In the genomic region with DNA sequence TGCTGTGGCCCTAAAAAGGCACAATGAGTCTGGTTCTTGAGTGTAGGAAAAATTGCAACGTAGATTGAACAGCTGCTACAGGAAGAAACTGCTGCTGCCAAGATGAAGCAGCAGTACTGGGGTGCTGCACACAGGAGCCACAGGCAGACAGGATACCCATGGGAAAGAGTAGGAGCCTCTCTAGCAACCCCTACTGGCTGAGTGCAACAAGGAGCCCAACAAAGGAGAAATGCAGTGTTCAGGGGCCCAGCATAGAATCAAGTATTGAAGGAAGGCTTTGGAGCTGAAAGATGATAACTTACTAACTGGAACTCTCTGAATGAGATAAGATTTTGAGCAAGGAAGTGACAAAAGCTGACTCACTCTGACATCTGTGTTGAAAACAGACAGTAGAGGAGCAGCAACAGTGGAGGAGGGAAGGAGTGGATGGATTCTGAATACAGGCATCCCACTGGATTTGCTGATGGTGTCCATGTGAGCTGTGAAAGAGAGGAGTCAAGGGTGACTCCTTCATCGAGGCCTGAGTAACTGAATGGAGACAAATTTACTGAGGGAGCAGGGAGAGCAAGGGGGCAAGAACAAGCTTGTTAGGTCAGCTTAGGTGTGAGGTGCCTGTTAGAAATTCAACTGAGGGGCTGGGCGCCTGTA, we compare ENCODE assay signal across 8 cellular contexts.
DNase-seq lines count a peak whose midpoint lies in the region; ATAC-seq and TF ChIP-seq lines count a peak whose summit lies in the region.

No MANE protein-coding gene starts in this region.

- H3K4me3 ChIP-seq in CD4-positive, alpha-beta memory T cell (ENCODE audit: low read length in 2 of 2) = no peak overlapping the region
- no peak overlapping the region for H3K4me3 ChIP-seq in OCI-LY1 (ENCODE audit: low read depth, low read length, poor library complexity, severe bottlenecking)

- H3K9me3 ChIP-seq in CD4-positive, alpha-beta memory T cell (ENCODE audit: control insufficient read depth in 1 of 2, low read length in 2 of 2) = no peaks in the 10 kb centered on the region
- no peaks in the 10 kb centered on the region for H3K9me3 ChIP-seq in OCI-LY1 (ENCODE audit: low read length)

- CTCF ChIA-PET in CD4-positive, alpha-beta memory T cell (lab: Charles Lee; ENCODE audit: partially characterized antibody) = interaction anchor here (0.7 to 3.1 kb wide), 12 partner anchors 13 to 500 kb away, joined by 3 to 30 read pairs (median 4); no protein-coding TSS in a partner anchor

- H3K4me1 ChIP-seq in CD4-positive, alpha-beta memory T cell (ENCODE audit: insufficient read depth, low read length) = peaks cover 12% of the 10 kb centered on the region
- no peaks in the 10 kb centered on the region for H3K4me1 ChIP-seq in OCI-LY1 (ENCODE audit: insufficient read depth, low read length, severe bottlenecking)

- H3K27me3 Mint-ChIP-seq in CD4-positive, alpha-beta memory T cell = peaks cover 0 to 2% of the 10 kb centered on the region in 2 donors

- H3K36me3 ChIP-seq in CD4-positive, alpha-beta memory T cell (ENCODE audit: insufficient read depth, low read length) = no peaks in the 10 kb centered on the region
- H3K36me3 ChIP-seq in OCI-LY1 (ENCODE audit: insufficient read depth, low read length) = no peaks in the 10 kb centered on the region

- H3K9me3 Mint-ChIP-seq in CD4-positive, alpha-beta memory T cell = peaks cover 0 to 3% (median 0%) of the 10 kb centered on the region in 8 donors

- peak overlapping the region in 3 of 7 donors; percentile 4 to 86 (median 57) for H3K27ac Mint-ChIP-seq in CD4-positive, alpha-beta memory T cell

- no peaks in the 10 kb centered on the region for H3F3A ChIP-seq in OCI-LY1 (ENCODE audit: insufficient read depth, low read length)

- DNase-seq in CD4-positive, alpha-beta memory T cell = peak in 4 of 5 donors; percentile 30 to 54 (median 40)
- DNase-seq in activated naive CD4-positive, alpha-beta T cell treated with anti-CD3 and anti-CD28 coated beads, Interleukin-2, amount 50 U/mL, for 16 hours = peak; percentile 47
- DNase-seq in kidney glomerular epithelial cell (lab: John Stamatoyannopoulos, UW) (peak; percentile 70), NCI-H1092 treated with DMSO at 0.1 percent for 48 hours (lab: John Stamatoyannopoulos, UW) (no peak)
- peak; percentile 61 for DNase-seq in stimulated activated naive CD8-positive, alpha-beta T cell treated with anti-CD3 and anti-CD28 coated beads, Interleukin-15, Interleukin-2, amounts not matched to agents 100 U/mL and 50 U/mL, for 24 hours

- H3K9me2 ChIP-seq in OCI-LY1 (ENCODE audit: low read depth, low read length) = no peaks in the 10 kb centered on the region

- no peaks in the 10 kb centered on the region for H3K27me3 ChIP-seq in CD4-positive, alpha-beta memory T cell (ENCODE audit: insufficient read depth, low read length)
- H3K27me3 ChIP-seq in OCI-LY1 (ENCODE audit: insufficient read depth, low read length) = no peaks in the 10 kb centered on the region

- no peaks in the 10 kb centered on the region for H3K79me2 ChIP-seq in OCI-LY1 (ENCODE audit: insufficient read depth, low read length)

- H3K4me3 Mint-ChIP-seq in CD4-positive, alpha-beta memory T cell = no peak overlapping the region

- peaks cover 4 to 19% (median 9%) of the 10 kb centered on the region in 4 donors for H3K4me1 Mint-ChIP-seq in CD4-positive, alpha-beta memory T cell

- peak; percentile 43 for TF ChIP-seq CTCF in OCI-LY1 (IDR thresholded peaks at IDR 0.05; ENCODE audit: low read length)

- H2AFZ ChIP-seq in OCI-LY1 (ENCODE audit: low read length) = no peak overlapping the region

- no peak overlapping the region for H3K9ac ChIP-seq in OCI-LY1 (ENCODE audit: low read length)

- no peaks in the 10 kb centered on the region for H4K20me1 ChIP-seq in OCI-LY1 (ENCODE audit: insufficient read depth, low read length)

- ATAC-seq in GM21723 (IDR thresholded peaks at IDR 0.05; ENCODE audit: unreplicated experiment) (peak; percentile 49), HG03432 (IDR thresholded peaks at IDR 0.05; ENCODE audit: unreplicated experiment) (no peak)
- peak; percentile 77 for ATAC-seq in stimulated activated naive CD8-positive, alpha-beta T cell treated with anti-CD3 and anti-CD28 coated beads, Interleukin-15, Interleukin-2, amounts not matched to agents 100 U/mL and 50 U/mL, for 24 hours

- H3K36me3 Mint-ChIP-seq in CD4-positive, alpha-beta memory T cell = no peaks in the 10 kb centered on the region

- POLR2A ChIA-PET in CD4-positive, alpha-beta memory T cell (lab: Charles Lee; ENCODE audit: partially characterized antibody) = no interaction called here

- no peak overlapping the region for H3K4me2 ChIP-seq in OCI-LY1 (ENCODE audit: low read length)

- H3K27ac ChIP-seq in CD4-positive, alpha-beta memory T cell (ENCODE audit: low read depth, low read length) = no peak overlapping the region
- H3K27ac ChIP-seq in OCI-LY1 (ENCODE audit: low read depth, low read length, poor library complexity, severe bottlenecking) = no peak overlapping the region

- intact Hi-C loops in CD4-positive, alpha-beta memory T cell (cut with micrococcal nuclease) = loop anchor here (5.0 kb wide), 1 partner anchor 781 kb away; no protein-coding TSS in a partner anchor
